ENCODE assay signal across 1 cellular context in genomic region chr10:132185601-132186487, GRCh38.
A peak's percentile ranks its signal among the peaks of the same experiment; 100 is the strongest.
TF ChIP-seq lines count a peak whose summit lies in the region.

No MANE protein-coding gene starts in this region.

TF ChIP-seq in HepG2, 621 proteins besides CTCF, POLR2A, EP300 and RAD21 (continued from another document and continues in another):
- no peak for TF ChIP-seq POGK (CRISPR knock-in tag; conservative IDR thresholded peaks at IDR 0.05)
- no peak for TF ChIP-seq HNF1A (IDR thresholded peaks at IDR 0.05; ENCODE audit: low read depth)
- TF ChIP-seq HNF1A (CRISPR knock-in tag; IDR thresholded peaks at IDR 0.05; ENCODE audit: borderline replicate concordance), result no peak
- TF ChIP-seq, protein P1, sequence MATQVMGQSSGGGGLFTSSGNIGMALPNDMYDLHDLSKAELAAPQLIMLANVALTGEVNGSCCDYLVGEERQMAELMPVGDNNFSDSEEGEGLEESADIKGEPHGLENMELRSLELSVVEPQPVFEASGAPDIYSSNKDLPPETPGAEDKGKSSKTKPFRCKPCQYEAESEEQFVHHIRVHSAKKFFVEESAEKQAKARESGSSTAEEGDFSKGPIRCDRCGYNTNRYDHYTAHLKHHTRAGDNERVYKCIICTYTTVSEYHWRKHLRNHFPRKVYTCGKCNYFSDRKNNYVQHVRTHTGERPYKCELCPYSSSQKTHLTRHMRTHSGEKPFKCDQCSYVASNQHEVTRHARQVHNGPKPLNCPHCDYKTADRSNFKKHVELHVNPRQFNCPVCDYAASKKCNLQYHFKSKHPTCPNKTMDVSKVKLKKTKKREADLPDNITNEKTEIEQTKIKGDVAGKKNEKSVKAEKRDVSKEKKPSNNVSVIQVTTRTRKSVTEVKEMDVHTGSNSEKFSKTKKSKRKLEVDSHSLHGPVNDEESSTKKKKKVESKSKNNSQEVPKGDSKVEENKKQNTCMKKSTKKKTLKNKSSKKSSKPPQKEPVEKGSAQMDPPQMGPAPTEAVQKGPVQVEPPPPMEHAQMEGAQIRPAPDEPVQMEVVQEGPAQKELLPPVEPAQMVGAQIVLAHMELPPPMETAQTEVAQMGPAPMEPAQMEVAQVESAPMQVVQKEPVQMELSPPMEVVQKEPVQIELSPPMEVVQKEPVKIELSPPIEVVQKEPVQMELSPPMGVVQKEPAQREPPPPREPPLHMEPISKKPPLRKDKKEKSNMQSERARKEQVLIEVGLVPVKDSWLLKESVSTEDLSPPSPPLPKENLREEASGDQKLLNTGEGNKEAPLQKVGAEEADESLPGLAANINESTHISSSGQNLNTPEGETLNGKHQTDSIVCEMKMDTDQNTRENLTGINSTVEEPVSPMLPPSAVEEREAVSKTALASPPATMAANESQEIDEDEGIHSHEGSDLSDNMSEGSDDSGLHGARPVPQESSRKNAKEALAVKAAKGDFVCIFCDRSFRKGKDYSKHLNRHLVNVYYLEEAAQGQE (IDR thresholded peaks at IDR 0.05; ENCODE audit: borderline replicate concordance in 1 of 2, low read depth in 1 of 2, low read length in 2 of 2), result peak; percentile 84 to 94
- TF ChIP-seq ZNF253 (CRISPR knock-in tag; IDR thresholded peaks at IDR 0.05; ENCODE audit: borderline replicate concordance), result no peak
- TF ChIP-seq NFYC (CRISPR knock-in tag; IDR thresholded peaks at IDR 0.05), result no peak
- TF ChIP-seq KIAA2018 (CRISPR knock-in tag; IDR thresholded peaks at IDR 0.05; ENCODE audit: borderline replicate concordance), result no peak
- TF ChIP-seq, protein P2, sequence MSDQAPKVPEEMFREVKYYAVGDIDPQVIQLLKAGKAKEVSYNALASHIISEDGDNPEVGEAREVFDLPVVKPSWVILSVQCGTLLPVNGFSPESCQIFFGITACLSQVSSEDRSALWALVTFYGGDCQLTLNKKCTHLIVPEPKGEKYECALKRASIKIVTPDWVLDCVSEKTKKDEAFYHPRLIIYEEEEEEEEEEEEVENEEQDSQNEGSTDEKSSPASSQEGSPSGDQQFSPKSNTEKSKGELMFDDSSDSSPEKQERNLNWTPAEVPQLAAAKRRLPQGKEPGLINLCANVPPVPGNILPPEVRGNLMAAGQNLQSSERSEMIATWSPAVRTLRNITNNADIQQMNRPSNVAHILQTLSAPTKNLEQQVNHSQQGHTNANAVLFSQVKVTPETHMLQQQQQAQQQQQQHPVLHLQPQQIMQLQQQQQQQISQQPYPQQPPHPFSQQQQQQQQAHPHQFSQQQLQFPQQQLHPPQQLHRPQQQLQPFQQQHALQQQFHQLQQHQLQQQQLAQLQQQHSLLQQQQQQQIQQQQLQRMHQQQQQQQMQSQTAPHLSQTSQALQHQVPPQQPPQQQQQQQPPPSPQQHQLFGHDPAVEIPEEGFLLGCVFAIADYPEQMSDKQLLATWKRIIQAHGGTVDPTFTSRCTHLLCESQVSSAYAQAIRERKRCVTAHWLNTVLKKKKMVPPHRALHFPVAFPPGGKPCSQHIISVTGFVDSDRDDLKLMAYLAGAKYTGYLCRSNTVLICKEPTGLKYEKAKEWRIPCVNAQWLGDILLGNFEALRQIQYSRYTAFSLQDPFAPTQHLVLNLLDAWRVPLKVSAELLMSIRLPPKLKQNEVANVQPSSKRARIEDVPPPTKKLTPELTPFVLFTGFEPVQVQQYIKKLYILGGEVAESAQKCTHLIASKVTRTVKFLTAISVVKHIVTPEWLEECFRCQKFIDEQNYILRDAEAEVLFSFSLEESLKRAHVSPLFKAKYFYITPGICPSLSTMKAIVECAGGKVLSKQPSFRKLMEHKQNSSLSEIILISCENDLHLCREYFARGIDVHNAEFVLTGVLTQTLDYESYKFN (CRISPR knock-in tag; conservative IDR thresholded peaks at IDR 0.05), result no peak
- TF ChIP-seq LRRFIP1 (CRISPR knock-in tag; conservative IDR thresholded peaks at IDR 0.05), result no peak
- no peak for TF ChIP-seq ZFP36 (IDR thresholded peaks at IDR 0.05; ENCODE audit: borderline replicate concordance, low read depth, low read length, partially characterized antibody)
- TF ChIP-seq PRDM10 (CRISPR knock-in tag; IDR thresholded peaks at IDR 0.05; ENCODE audit: low read depth), result no peak
- TF ChIP-seq, protein P3, sequence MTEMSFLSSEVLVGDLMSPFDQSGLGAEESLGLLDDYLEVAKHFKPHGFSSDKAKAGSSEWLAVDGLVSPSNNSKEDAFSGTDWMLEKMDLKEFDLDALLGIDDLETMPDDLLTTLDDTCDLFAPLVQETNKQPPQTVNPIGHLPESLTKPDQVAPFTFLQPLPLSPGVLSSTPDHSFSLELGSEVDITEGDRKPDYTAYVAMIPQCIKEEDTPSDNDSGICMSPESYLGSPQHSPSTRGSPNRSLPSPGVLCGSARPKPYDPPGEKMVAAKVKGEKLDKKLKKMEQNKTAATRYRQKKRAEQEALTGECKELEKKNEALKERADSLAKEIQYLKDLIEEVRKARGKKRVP (CRISPR knock-in tag; IDR thresholded peaks at IDR 0.05), result no peak
- TF ChIP-seq MTA1 (CRISPR knock-in tag; IDR thresholded peaks at IDR 0.05; ENCODE audit: borderline replicate concordance), result no peak
